Comparison of ENCODE assay signal across 13 cellular contexts in the genomic region with DNA sequence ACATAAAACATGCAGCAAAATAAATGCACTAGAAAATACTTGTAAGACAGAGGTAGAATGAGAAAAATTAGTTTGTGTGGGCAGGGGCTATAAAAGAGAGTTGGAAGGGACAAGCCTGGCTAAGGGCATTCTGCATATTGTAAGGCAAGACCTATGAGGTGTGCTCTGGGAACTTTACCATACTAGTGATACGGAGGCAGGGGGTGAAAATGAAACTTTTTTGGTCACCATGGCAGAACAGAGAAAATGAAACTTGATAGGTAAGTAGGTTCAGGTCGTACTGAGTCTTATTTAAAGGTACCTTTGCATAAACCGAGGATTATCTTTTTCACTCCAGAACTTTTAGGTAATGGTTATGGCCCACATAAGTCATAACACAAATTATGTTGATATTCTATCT.
DNase-seq lines count a peak whose midpoint lies in the region; ATAC-seq and TF ChIP-seq lines count a peak whose summit lies in the region.
"Had no signal": no experiment of that assay in that cellular context is flagged by ENCODE, and none has a peak within 500 bp of the region (broad histone marks: within the 10 kb centered on the region; RNA-seq: fewer than 3 reads in every experiment).

No MANE protein-coding gene starts in this region.

- H3K9me3 ChIP-seq in upper lobe of right lung: no peaks in the 10 kb centered on the region

- DNase-seq in GM13977 (ENCODE audit: low spot score) (peak; percentile 26), NCI-H2171 (lab: John Stamatoyannopoulos, UW) (no peak), upper lobe of right lung (no peak), G401 (ENCODE audit: low spot score) (no peak), glomerular visceral epithelial cell (ENCODE audit: extremely low spot score) (no peak)
- DNase-seq: effector CD4-positive, alpha-beta T cell; mesendoderm; NCI-H1436 treated with DMSO at 0.1 percent for 48 hours; posterior cingulate gyrus had no signal

- in situ Hi-C loops in GM13977 (cut with MboI; ENCODE audit: low pct_unique_long_range_greater_than_20kb, low sequenced_read_pairs, unreplicated experiment) (no loop called here), G401 (cut with HindIII; ENCODE audit: low sequenced_read_pairs) (no loop called here)

- no peaks in the 10 kb centered on the region for H3K9me3 Mint-ChIP-seq in T-helper 1 cell treated with Interleukin-12 subunit alpha and Interleukin-12 subunit beta and Interleukin-4 antibody, amounts not matched to agents 30 μg/mL and 1 μg/mL, for 36 hours
- H3K9me3 Mint-ChIP-seq: type B pancreatic cell had no signal

- peak overlapping the region; percentile 1 for H3K4me3 Mint-ChIP-seq in T-helper 1 cell treated with Interleukin-12 subunit alpha and Interleukin-12 subunit beta and Interleukin-4 antibody, amounts not matched to agents 30 μg/mL and 1 μg/mL, for 36 hours
- H3K4me3 Mint-ChIP-seq: type B pancreatic cell had no signal

- H3K36me3 ChIP-seq in upper lobe of right lung: peaks cover 99% of the 10 kb centered on the region

- no peaks in the 10 kb centered on the region for H3K4me1 ChIP-seq in upper lobe of right lung

- peak; percentile 57 for ATAC-seq in GM19372 (IDR thresholded peaks at IDR 0.05; ENCODE audit: low read depth, unreplicated experiment)
- peak; percentile 90 for ATAC-seq in HG02884 (IDR thresholded peaks at IDR 0.05; ENCODE audit: unreplicated experiment)
- ATAC-seq in upper lobe of right lung: no peak

- peaks cover 44% of the 10 kb centered on the region for H3K36me3 Mint-ChIP-seq in T-helper 1 cell treated with Interleukin-12 subunit alpha and Interleukin-12 subunit beta and Interleukin-4 antibody, amounts not matched to agents 30 μg/mL and 1 μg/mL, for 36 hours (ENCODE audit: low read depth)

- H3K27ac Mint-ChIP-seq in T-helper 1 cell treated with Interleukin-12 subunit alpha and Interleukin-12 subunit beta and Interleukin-4 antibody, amounts not matched to agents 30 μg/mL and 1 μg/mL, for 36 hours: peak overlapping the region; percentile 9
- H3K27ac Mint-ChIP-seq: type B pancreatic cell had no signal

- no peaks in the 10 kb centered on the region for H3K27me3 Mint-ChIP-seq in T-helper 1 cell treated with Interleukin-12 subunit alpha and Interleukin-12 subunit beta and Interleukin-4 antibody, amounts not matched to agents 30 μg/mL and 1 μg/mL, for 36 hours (ENCODE audit: low read depth)
- H3K27me3 Mint-ChIP-seq: type B pancreatic cell had no signal

- no peak overlapping the region for H3K27ac ChIP-seq in upper lobe of right lung

- H3K27me3 ChIP-seq in upper lobe of right lung: no peaks in the 10 kb centered on the region

- TF ChIP-seq CTCF in GM13977 (IDR thresholded peaks at IDR 0.05; ENCODE audit: extremely low read depth, insufficient read depth, missing control alignments): no peak
- TF ChIP-seq CTCF in upper lobe of right lung (IDR thresholded peaks at IDR 0.05): no peak

- H3K4me3 ChIP-seq in upper lobe of right lung: no peak overlapping the region

- intact Hi-C loops in upper lobe of right lung (cut with DNase I): no loop called here

- peaks cover 7% of the 10 kb centered on the region for H3K4me1 Mint-ChIP-seq in T-helper 1 cell treated with Interleukin-12 subunit alpha and Interleukin-12 subunit beta and Interleukin-4 antibody, amounts not matched to agents 30 μg/mL and 1 μg/mL, for 36 hours (ENCODE audit: low read depth)
